Comparison of ENCODE assay signal across 13 cellular contexts in genomic region chr11:118342503-118343161, GRCh38. TPM values are rescaled to one million over a fixed set of nuclear protein-coding genes. Genes with fewer than 3 reads are reported as not detected.
DNase-seq lines count a peak whose midpoint lies in the region; ATAC-seq, FAIRE-seq and TF ChIP-seq lines count a peak whose summit lies in the region.
"Had no signal": no experiment of that assay in that cellular context is flagged by ENCODE, and none has a peak within 500 bp of the region (broad histone marks: within the 10 kb centered on the region; RNA-seq: fewer than 3 reads in every experiment).

Gene CD3D, minus strand, starts transcription at chr11:118342705. Its CDS starts 98 bp downstream, at chr11:118342607.

- H3K36me3 Mint-ChIP-seq in CD4-positive, CD25-positive, alpha-beta regulatory T cell = peaks cover 55% of the 10 kb centered on the region

- no peaks in the 10 kb centered on the region for H3K27me3 Mint-ChIP-seq in CD4-positive, CD25-positive, alpha-beta regulatory T cell

- peaks cover 82% of the 10 kb centered on the region for H3K4me1 ChIP-seq in CD4-positive, CD25-positive, alpha-beta regulatory T cell (ENCODE audit: control insufficient read depth, insufficient read depth, low read length, poor library complexity, severe bottlenecking)

- FAIRE-seq in GM12891 (lab: Jason Lieb, UNC) = no peak
- FAIRE-seq: RCC 7860 had no signal

- peak; percentile 53 to 63 for ATAC-seq in CD4-positive, CD25-positive, alpha-beta regulatory T cell (ENCODE audit: low read depth in 2 of 2)

- H3K4me3 ChIP-seq in CD4-positive, CD25-positive, alpha-beta regulatory T cell (ENCODE audit: low read depth, low read length) = peak within 1 kb of the TSS; percentile 100

- peaks cover 0 to 2% (median 0%) of the 10 kb centered on the region in 7 donors for H3K9me3 Mint-ChIP-seq in CD4-positive, CD25-positive, alpha-beta regulatory T cell

- H3K27ac ChIP-seq in CD4-positive, CD25-positive, alpha-beta regulatory T cell (ENCODE audit: insufficient read depth, low read length, poor library complexity, severe bottlenecking) = peak within 1 kb of the TSS; percentile 91

- peak within 1 kb of the TSS; percentile 98 to 100 (median 100) for H3K27ac Mint-ChIP-seq in CD4-positive, CD25-positive, alpha-beta regulatory T cell

- no peak for TF ChIP-seq POLR2A in GM12891 (IDR thresholded peaks at IDR 0.05; ENCODE audit: low read depth, low read length)

- peak; percentile 65 to 84 (median 67) for DNase-seq in CD4-positive, CD25-positive, alpha-beta regulatory T cell
- DNase-seq in activated CD4-positive, CD25-positive, alpha-beta regulatory T cell treated with anti-CD3 and anti-CD28 coated beads, Interleukin-2, amount 50 U/mL, for 72 hours = peak; percentile 53
- peak; percentile 73 for DNase-seq in activated naive CD4-positive, alpha-beta T cell treated with anti-CD3 and anti-CD28 coated beads, Interleukin-2, amount 50 U/mL, for 16 hours
- DNase-seq in stimulated activated CD4-positive, alpha-beta T cell treated with anti-CD3 and anti-CD28 coated beads, Interleukin-12 subunit alpha, Interleukin-12 subunit beta, amount 100 ng/mL, for 24 hours (ENCODE audit: low read depth in 2 of 2) = peak; percentile 55 to 60
- DNase-seq in GM12891 (ENCODE audit: insufficient read length, low spot score) = no peak
- DNase-seq in medulla oblongata (ENCODE audit: extremely low spot score) = no peak
- no peak for DNase-seq in amniotic stem cell (lab: John Stamatoyannopoulos, UW)
- DNase-seq in GM13976 (ENCODE audit: low spot score) = no peak
- DNase-seq: IMR-90 had no signal

- TF ChIP-seq CTCF in GM13976 (IDR thresholded peaks at IDR 0.05; ENCODE audit: borderline replicate concordance, control extremely low read depth, extremely low read depth, insufficient read depth, missing control alignments) = no peak

- no peaks in the 10 kb centered on the region for H3K27me3 ChIP-seq in CD4-positive, CD25-positive, alpha-beta regulatory T cell (ENCODE audit: control insufficient read depth, insufficient read depth, low read length)

- in situ Hi-C loops in GM13976 (cut with MboI; ENCODE audit: low sequenced_read_pairs, unreplicated experiment) = no loop called here

- H3K36me3 ChIP-seq in CD4-positive, CD25-positive, alpha-beta regulatory T cell (ENCODE audit: control insufficient read depth, insufficient read depth, low read length) = peaks cover 18% of the 10 kb centered on the region

- peak within 1 kb of the TSS; percentile 92 to 99 (median 98) for H3K4me3 Mint-ChIP-seq in CD4-positive, CD25-positive, alpha-beta regulatory T cell

- H3K4me1 Mint-ChIP-seq in CD4-positive, CD25-positive, alpha-beta regulatory T cell = peaks cover 16 to 68% (median 45%) of the 10 kb centered on the region in 4 donors

- H3K9me3 ChIP-seq in CD4-positive, CD25-positive, alpha-beta regulatory T cell (ENCODE audit: control insufficient read depth in 2 of 2, low read length in 2 of 2) = no peaks in the 10 kb centered on the region

TF ChIP-seq in GM12891, 5 proteins besides CTCF, POLR2A, EP300 and RAD21:
- TF ChIP-seq POLR2AphosphoS5 (IDR thresholded peaks at IDR 0.05; ENCODE audit: low read depth, low read length) = no peak
- no peak for TF ChIP-seq TAF1 (IDR thresholded peaks at IDR 0.05; ENCODE audit: low read depth, low read length)
- no peak for TF ChIP-seq POU2F2 (IDR thresholded peaks at IDR 0.05; ENCODE audit: low read depth, low read length)
- no peak for TF ChIP-seq SPI1 (IDR thresholded peaks at IDR 0.05; ENCODE audit: low read depth, low read length)
- TF ChIP-seq PAX5 (IDR thresholded peaks at IDR 0.05; ENCODE audit: insufficient read depth, low read length, severe bottlenecking) = no peak

RNA-seq across cellular contexts. Expression of gene CD3D, which starts in this region (rescaled TPM):
- 476 TPM for total RNA-seq in CD4-positive, CD25-positive, alpha-beta regulatory T cell
- polyA plus RNA-seq in CD4-positive, CD25-positive, alpha-beta regulatory T cell = 1,000 to 10,000 TPM; 1,148 to 1,577 (median 1,304) TPM
- polyA plus RNA-seq in GM12891 (2012; ENCODE audit: low read depth, missing spikeins) = not detected
- total RNA-seq: A172, chondrocyte, IMR-90, pulmonary artery endothelial cell had no signal
- polyA plus RNA-seq: IMR-90 had no signal

Comparison
In these comparisons a context has a peak if more than half of its experiments do, and no peak if none do; other contexts are left out.
1. DNase-seq: peak in CD4-positive, CD25-positive, alpha-beta regulatory T cell (3 of 3), activated CD4-positive, CD25-positive, alpha-beta regulatory T cell treated with anti-CD3 and anti-CD28 coated beads, Interleukin-2, amount 50 U/mL, for 72 hours (single experiment), activated naive CD4-positive, alpha-beta T cell treated with anti-CD3 and anti-CD28 coated beads, Interleukin-2, amount 50 U/mL, for 16 hours (single experiment) and stimulated activated CD4-positive, alpha-beta T cell treated with anti-CD3 and anti-CD28 coated beads, Interleukin-12 subunit alpha, Interleukin-12 subunit beta, amount 100 ng/mL, for 24 hours (2 of 2); none in GM12891 (single experiment), medulla oblongata (single experiment), amniotic stem cell (single experiment) and GM13976 (single experiment).